8 cellular contexts compared by ENCODE assay signal in the genomic region with DNA sequence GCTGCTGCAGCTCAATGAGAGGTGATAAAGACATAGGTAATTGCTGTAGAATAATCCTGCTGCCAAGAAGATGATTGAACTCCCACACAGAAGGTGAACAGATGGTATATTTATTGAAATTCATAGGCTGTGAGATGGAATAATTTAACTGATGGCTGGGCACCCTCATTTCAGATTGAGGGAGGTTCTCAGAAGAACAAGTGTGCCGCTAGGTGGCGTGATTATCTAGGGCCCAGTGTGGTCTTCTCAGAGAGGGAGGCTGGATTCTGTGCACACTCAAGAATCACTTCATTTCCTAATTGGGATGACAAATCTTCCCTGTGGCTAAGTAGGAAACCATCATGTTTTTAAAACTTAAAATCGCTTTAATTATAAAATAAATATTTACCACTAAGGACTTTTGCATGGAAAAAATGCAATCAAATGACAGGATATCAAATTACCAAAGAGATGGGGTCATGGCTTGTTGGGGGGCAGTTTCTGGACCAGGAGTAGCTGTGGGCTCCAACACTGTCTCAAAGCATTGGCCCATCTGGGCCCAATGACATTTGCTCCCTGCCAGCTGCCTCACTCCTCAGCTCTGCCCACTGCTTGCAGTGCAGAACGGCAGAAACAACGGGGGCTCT.
DNase-seq lines count a peak whose midpoint lies in the region; ATAC-seq, FAIRE-seq and TF ChIP-seq lines count a peak whose summit lies in the region.

No MANE protein-coding gene starts in this region.

- intact Hi-C loops in pancreas (cut with DNase I) = loop anchor here in 2 of 3 donors (10.0 kb wide), 1 partner anchor 230 kb away; no protein-coding TSS in a partner anchor

- H3K9ac ChIP-seq in OCI-LY3 (ENCODE audit: low read length) = peak overlapping the region; percentile 34; the same call in 1 of the 2 replicates

- H3K79me2 ChIP-seq in OCI-LY3 (ENCODE audit: low read length) = no peaks in the 10 kb centered on the region

- 30 to 39% methylated on average over 5 of the region's 5 CpGs for WGBS in pancreas, 2 donors

- no peaks in the 10 kb centered on the region for H4K20me1 ChIP-seq in OCI-LY3 (ENCODE audit: insufficient read depth, low read length)

- H3K27me3 ChIP-seq in OCI-LY3 (ENCODE audit: low read depth, low read length) (0 out of 2 replicates have a peak, but pooled peaks cover 17% of the 10 kb centered on the region), pancreas (no peaks in the 10 kb centered on the region)

- peaks cover 33% of the 10 kb centered on the region for H3K4me1 ChIP-seq in OCI-LY3 (ENCODE audit: low read length)
- H3K4me1 ChIP-seq in pancreas = no peaks in the 10 kb centered on the region

- ATAC-seq in pancreas = peak; percentile 53 to 89 (median 86)

- no peaks in the 10 kb centered on the region for H3K9me3 ChIP-seq in OCI-LY3 (ENCODE audit: insufficient read depth, low read length)
- no peaks in the 10 kb centered on the region for H3K9me3 ChIP-seq in pancreas

- peak; percentile 56 to 67 for DNase-seq in NCI-H2081 (lab: John Stamatoyannopoulos, UW)
- no peak for DNase-seq in NCI-H2081 treated with DMSO at 0.1 percent for 48 hours (lab: John Stamatoyannopoulos, UW)
- peak; percentile 97 for DNase-seq in HTR-8/SVneo (ENCODE audit: insufficient read length, low spot score)
- peak; percentile 71 to 72 for DNase-seq in activated T-cell treated with anti-CD3 and anti-CD28 coated beads, Interleukin-2, amount 50 U/mL, for 48 hours
- DNase-seq in foreskin fibroblast = peak; percentile 47 to 82
- peak in 5 of 6 donors; percentile 40 to 82 (median 62) for DNase-seq in pancreas
- no peak for DNase-seq in GOT3 (lab: John Stamatoyannopoulos, UW)

- TF ChIP-seq CTCF in OCI-LY3 (IDR thresholded peaks at IDR 0.05; ENCODE audit: low read depth, low read length) (peak; percentile 90), foreskin fibroblast (IDR thresholded peaks at IDR 0.05; ENCODE audit: low read depth, low read length) (peak; percentile 75), pancreas (IDR thresholded peaks at IDR 0.05) (peak; percentile 27 to 67 (median 54))

- H3K4me3 ChIP-seq in OCI-LY3 (ENCODE audit: low read length) (peak overlapping the region; percentile 39), foreskin fibroblast (ENCODE audit: low read depth in 1 of 2, low read length in 2 of 2) (no peak overlapping the region), pancreas (no peak overlapping the region)

- H3K27ac ChIP-seq in OCI-LY3 (ENCODE audit: low read length) (no peak overlapping the region), pancreas (no peak overlapping the region)

- FAIRE-seq in HTR-8/SVneo (lab: Jason Lieb, UNC) (peak; percentile 99), pancreas (lab: Jason Lieb, UNC) (no peak)

- H3K4me2 ChIP-seq in OCI-LY3 (ENCODE audit: low read length) = peak overlapping the region; percentile 68

- 0 out of 2 replicates have a peak overlapping the region, but pooled peaks have one; percentile 52 for H2AFZ ChIP-seq in OCI-LY3 (ENCODE audit: low read depth, low read length)

- no peaks in the 10 kb centered on the region for H3K36me3 ChIP-seq in OCI-LY3 (replicated peaks; ENCODE audit: low read depth, low read length)
- no peaks in the 10 kb centered on the region for H3K36me3 ChIP-seq in pancreas

Comparison
In these comparisons a context has a peak if more than half of its experiments do, and no peak if none do; other contexts are left out.
1. DNase-seq: peak in NCI-H2081 (2 of 2), HTR-8/SVneo (single experiment), activated T-cell treated with anti-CD3 and anti-CD28 coated beads, Interleukin-2, amount 50 U/mL, for 48 hours (2 of 2), foreskin fibroblast (2 of 2) and pancreas (5 of 6); none in NCI-H2081 treated with DMSO at 0.1 percent for 48 hours (single experiment) and GOT3 (single experiment).
2. Peak in every context shown above with its lines, with median percentiles within 50 percentile points of each other: CTCF ChIP-seq.